Comparison of ENCODE assay signal across 8 cellular contexts in genomic region chr15:89814112-89814742, GRCh38. TPM values are rescaled to one million over a fixed set of nuclear protein-coding genes. Genes with fewer than 3 reads are reported as not detected.
DNase-seq lines count a peak whose midpoint lies in the region; ATAC-seq and TF ChIP-seq lines count a peak whose summit lies in the region.

No MANE protein-coding gene starts in this region.

- DNase-seq in activated naive CD4-positive, alpha-beta T cell treated with anti-CD3 and anti-CD28 coated beads, Interleukin-2, amount 10 ng/mL, durations not matched to agents 7 days and 5 days: no peak
- DNase-seq in activated naive CD4-positive, alpha-beta T cell treated with anti-CD3 and anti-CD28 coated beads, Interleukin-2, amount 50 U/mL, for 72 hours (ENCODE audit: low spot score in 2 of 2): no peak
- no peak for DNase-seq in breast epithelium (ENCODE audit: low spot score in 2 of 2)
- peak; percentile 67 for DNase-seq in lower lobe of right lung
- no peak for DNase-seq in SK-N-DZ (ENCODE audit: low spot score)
- no peak for DNase-seq in epidermal melanocyte (ENCODE audit: insufficient read length, low spot score)

- ATAC-seq in activated naive CD4-positive, alpha-beta T cell treated with anti-CD3 and anti-CD28 coated beads, Interleukin-2, amount 50 U/mL, for 72 hours: no peak
- ATAC-seq in lower lobe of right lung (peak; percentile 50 to 52), GM19023 (IDR thresholded peaks at IDR 0.05; ENCODE audit: unreplicated experiment) (no peak)

- H3K9me3 ChIP-seq in breast epithelium (peaks cover 0 to 4% of the 10 kb centered on the region in 2 donors), lower lobe of right lung (no peaks in the 10 kb centered on the region)

- H3K4me3 ChIP-seq in breast epithelium: peak overlapping the region; percentile 68 to 88 (median 74)
- H3K4me3 ChIP-seq in lower lobe of right lung: peak overlapping the region; percentile 60
- peak overlapping the region; percentile 59 for H3K4me3 ChIP-seq in urinary bladder (ENCODE audit: low read depth, low read length)

- CTCF ChIA-PET in activated naive CD4-positive, alpha-beta T cell treated with anti-CD3 and anti-CD28 coated beads, Interleukin-2, amount 10 ng/mL, durations not matched to agents 7 days and 5 days (lab: Charles Lee): no interaction called here

- peak overlapping the region; percentile 90 for H3K27ac ChIP-seq in breast epithelium
- H3K27ac ChIP-seq in lower lobe of right lung: peak overlapping the region; percentile 81
- H3K27ac ChIP-seq in urinary bladder (ENCODE audit: low read depth): no peak overlapping the region

- H3K9me3 Mint-ChIP-seq in activated naive CD4-positive, alpha-beta T cell treated with anti-CD3 and anti-CD28 coated beads, Interleukin-2, amount 10 ng/mL, durations not matched to agents 7 days and 5 days: peaks cover 2% of the 10 kb centered on the region
- H3K9me3 Mint-ChIP-seq in activated naive CD4-positive, alpha-beta T cell treated with anti-CD3 and anti-CD28 coated beads, Interleukin-2, amount 50 U/mL, for 72 hours: peaks cover 0 to 6% of the 10 kb centered on the region in 2 donors

- TF ChIP-seq CTCF in breast epithelium (IDR thresholded peaks at IDR 0.05): no peak
- TF ChIP-seq CTCF in lower lobe of right lung (IDR thresholded peaks at IDR 0.05): no peak

- no peak for TF ChIP-seq POLR2A in breast epithelium (IDR thresholded peaks at IDR 0.05)

- H3K4me1 ChIP-seq in breast epithelium (no peaks in the 10 kb centered on the region), lower lobe of right lung (peaks cover 27% of the 10 kb centered on the region), urinary bladder (ENCODE audit: insufficient read depth) (no peaks in the 10 kb centered on the region)

- H3K27me3 ChIP-seq in breast epithelium: peaks cover 0 to 14% of the 10 kb centered on the region in 2 donors
- H3K27me3 ChIP-seq in lower lobe of right lung (ENCODE audit: low read depth): peaks cover 31% of the 10 kb centered on the region

- H3K36me3 ChIP-seq in breast epithelium: no peaks in the 10 kb centered on the region
- no peaks in the 10 kb centered on the region for H3K36me3 ChIP-seq in lower lobe of right lung
- H3K36me3 ChIP-seq in urinary bladder (ENCODE audit: insufficient read depth): no peaks in the 10 kb centered on the region

- H3K27me3 Mint-ChIP-seq in activated naive CD4-positive, alpha-beta T cell treated with anti-CD3 and anti-CD28 coated beads, Interleukin-2, amount 10 ng/mL, durations not matched to agents 7 days and 5 days: peaks cover 72% of the 10 kb centered on the region

- H3K36me3 Mint-ChIP-seq in activated naive CD4-positive, alpha-beta T cell treated with anti-CD3 and anti-CD28 coated beads, Interleukin-2, amount 10 ng/mL, durations not matched to agents 7 days and 5 days: no peaks in the 10 kb centered on the region
- H3K36me3 Mint-ChIP-seq in activated naive CD4-positive, alpha-beta T cell treated with anti-CD3 and anti-CD28 coated beads, Interleukin-2, amount 50 U/mL, for 72 hours: peaks cover 15 to 18% of the 10 kb centered on the region in 2 donors

- no peak overlapping the region for H3K27ac Mint-ChIP-seq in activated naive CD4-positive, alpha-beta T cell treated with anti-CD3 and anti-CD28 coated beads, Interleukin-2, amount 10 ng/mL, durations not matched to agents 7 days and 5 days
- no peak overlapping the region for H3K27ac Mint-ChIP-seq in activated naive CD4-positive, alpha-beta T cell treated with anti-CD3 and anti-CD28 coated beads, Interleukin-2, amount 50 U/mL, for 72 hours

- intact Hi-C loops in breast epithelium (cut with DNase I; ENCODE audit: low total_unique reads): no loop called here
- intact Hi-C loops in lower lobe of right lung (cut with DNase I): no loop called here

- peak overlapping the region; percentile 74 for H3K4me3 Mint-ChIP-seq in activated naive CD4-positive, alpha-beta T cell treated with anti-CD3 and anti-CD28 coated beads, Interleukin-2, amount 10 ng/mL, durations not matched to agents 7 days and 5 days

- peaks cover 10% of the 10 kb centered on the region for H3K4me1 Mint-ChIP-seq in activated naive CD4-positive, alpha-beta T cell treated with anti-CD3 and anti-CD28 coated beads, Interleukin-2, amount 10 ng/mL, durations not matched to agents 7 days and 5 days

- 12% methylated on average over 56 of the region's 56 CpGs for WGBS in urinary bladder

RNA-seq across cellular contexts. Expression of gene ANPEP, which starts 0.4 kb away (rescaled TPM):
- total RNA-seq in activated naive CD4-positive, alpha-beta T cell treated with anti-CD3 and anti-CD28 coated beads, Interleukin-2, amount 50 U/mL, for 72 hours: under 1 TPM; 0.33 to 0.34 TPM
- 100 to 1,000 TPM in 2 of 3 donors, 10 to 100 TPM in 1; 26.5 to 129 (median 106) TPM for total RNA-seq in breast epithelium
- total RNA-seq in lower lobe of right lung: 104 TPM
- total RNA-seq in urinary bladder: 14.6 TPM
- polyA plus RNA-seq in urinary bladder: 26.8 TPM
- 1.3 and 1.8 TPM in 2 replicates for polyA plus RNA-seq in SK-N-DZ (2014; cell fraction: cytosol; rRNA removed)
- 0.60 TPM in 1 of 2 replicates, not detected in the other for polyA plus RNA-seq in SK-N-DZ (2014; cell fraction: nucleus; rRNA removed)

RNA-seq across cellular contexts. Expression of gene MESP2, which starts 38.1 kb away (rescaled TPM):
- total RNA-seq in activated naive CD4-positive, alpha-beta T cell treated with anti-CD3 and anti-CD28 coated beads, Interleukin-2, amount 50 U/mL, for 72 hours: not detected
- total RNA-seq in breast epithelium: 1 to 10 TPM in 1 of 3 donors, under 1 TPM in 1, not detected in 1; 0.64 to 2.3 TPM
- not detected for total RNA-seq in lower lobe of right lung
- total RNA-seq in urinary bladder: not detected
- 0.10 TPM for polyA plus RNA-seq in urinary bladder
- polyA plus RNA-seq in SK-N-DZ (2014; cell fraction: cytosol; rRNA removed): not detected in 2 replicates
- polyA plus RNA-seq in SK-N-DZ (2014; cell fraction: nucleus; rRNA removed): not detected in 2 replicates

Comparison
In these comparisons a context has a peak if more than half of its experiments do, and no peak if none do; other contexts are left out.
1. ATAC-seq: peak in lower lobe of right lung (2 of 2); none in activated naive CD4-positive, alpha-beta T cell treated with anti-CD3 and anti-CD28 coated beads, Interleukin-2, amount 50 U/mL, for 72 hours (0 of 2) and GM19023 (single experiment).
2. RNA of gene ANPEP, which starts 0.4 kb away (total RNA-seq): 26.5 to 129 TPM in breast epithelium, 104 TPM in lower lobe of right lung (single experiment) and 14.6 TPM in urinary bladder (single experiment); 0.33 to 0.34 TPM in activated naive CD4-positive, alpha-beta T cell treated with anti-CD3 and anti-CD28 coated beads, Interleukin-2, amount 50 U/mL, for 72 hours; every median in the first group is over 10 times any median in the second.
3. Peak in every context shown above with its lines, with median percentiles within 50 percentile points of each other: H3K4me3 ChIP-seq.